In genomic region chr19:10095948-10096614, GRCh38 we compare ENCODE assay signal across 1 cellular context.
A peak's percentile ranks its signal among the peaks of the same experiment; 100 is the strongest.
TF ChIP-seq lines count a peak whose summit lies in the region.

No MANE protein-coding gene starts in this region.

TF ChIP-seq in K562, 482 proteins besides CTCF, POLR2A, EP300 and RAD21 (continues in another document):
- TF ChIP-seq ZFPM2 (CRISPR knock-in tag; IDR thresholded peaks at IDR 0.05) (peak; percentile 60; the same call in 1 of the 2 replicates), MEIS2 (IDR thresholded peaks at IDR 0.05; ENCODE audit: partially characterized antibody) (peak; percentile 91), RCOR1 (IDR thresholded peaks at IDR 0.05; ENCODE audit: borderline replicate concordance in 1 of 2, low read depth in 2 of 2, low read length in 2 of 2) (0 out of 4 replicates have a peak, but pooled peaks of 1 of the 2 experiments have one; percentile 5), MAX (CRISPR knock-in tag; IDR thresholded peaks at IDR 0.05) (peak; percentile 91), ZNF76 (CRISPR knock-in tag; IDR thresholded peaks at IDR 0.05; ENCODE audit: borderline replicate concordance) (peak; percentile 63; the same call in 1 of the 2 replicates), ZNF830 (CRISPR knock-in tag; IDR thresholded peaks at IDR 0.05) (0 out of 2 replicates have a peak, but pooled peaks have one; percentile 67), SAFB (IDR thresholded peaks at IDR 0.05; ENCODE audit: borderline replicate concordance, low read depth, low read length) (peak; percentile 88), HOMEZ (CRISPR knock-in tag; IDR thresholded peaks at IDR 0.05) (no peak), KAT7 (CRISPR knock-in tag; IDR thresholded peaks at IDR 0.05; ENCODE audit: borderline replicate concordance) (no peak), ELF1 (tag; IDR thresholded peaks at IDR 0.05) (no peak), LARP7 (IDR thresholded peaks at IDR 0.05) (no peak), POLR2B (IDR thresholded peaks at IDR 0.05; ENCODE audit: low read depth, partially characterized antibody) (peak; percentile 35), ATF6 (CRISPR knock-in tag; IDR thresholded peaks at IDR 0.05) (peak; percentile 55; the same call in 1 of the 2 replicates), ZBTB11 (CRISPR knock-in tag; IDR thresholded peaks at IDR 0.05) (peak in 1 of 3 experiments; percentile 54; a peak in 1 of 6 replicates), TAF9B (IDR thresholded peaks at IDR 0.05; ENCODE audit: partially characterized antibody) (no peak), FOXJ2 (tag; IDR thresholded peaks at IDR 0.05) (peak; percentile 11; the same call in 1 of the 2 replicates), NFE2L1 (tag; IDR thresholded peaks at IDR 0.05; ENCODE audit: borderline replicate concordance, low read depth) (no peak), ZNF324 (CRISPR knock-in tag; IDR thresholded peaks at IDR 0.05) (no peak), EP400 (IDR thresholded peaks at IDR 0.05) (peak; percentile 65; the same call in 1 of the 2 replicates), RBFOX2 (IDR thresholded peaks at IDR 0.05; ENCODE audit: low read depth, low read length) (peak; percentile 89), ADNP (tag; IDR thresholded peaks at IDR 0.05) (no peak), HNRNPLL (IDR thresholded peaks at IDR 0.05; ENCODE audit: low read depth, low read length, poor library complexity, severe bottlenecking) (peak; percentile 95), NRF1 (conservative IDR thresholded peaks at IDR 0.05 in 1 of 2, IDR thresholded peaks at IDR 0.05 in 1 of 2) (peak; percentile 95 to 96), DMBX1 (CRISPR knock-in tag; IDR thresholded peaks at IDR 0.05; ENCODE audit: borderline replicate concordance) (0 out of 2 replicates have a peak, but pooled peaks have one; percentile 26), CTBP1 (IDR thresholded peaks at IDR 0.05; ENCODE audit: borderline replicate concordance) (peak; percentile 96), CREB1 (IDR thresholded peaks at IDR 0.05) (0 out of 2 replicates have a peak, but pooled peaks have one; percentile 9), CREB1 (CRISPR knock-in tag; IDR thresholded peaks at IDR 0.05) (no peak; the same call in 1 of the 2 replicates), ZNF592 (IDR thresholded peaks at IDR 0.05) (peak; percentile 95), SREBF2 (CRISPR knock-in tag; IDR thresholded peaks at IDR 0.05) (no peak), AFF1 (IDR thresholded peaks at IDR 0.05; ENCODE audit: low read depth in 1 of 2, partially characterized antibody in 2 of 2) (no peak), ZNF395 (CRISPR knock-in tag; IDR thresholded peaks at IDR 0.05) (peak; percentile 87; the same call in 1 of the 2 replicates), RFX1 (IDR thresholded peaks at IDR 0.05) (no peak), HEY1 (CRISPR knock-in tag; IDR thresholded peaks at IDR 0.05; ENCODE audit: borderline replicate concordance) (no peak), ZNF121 (CRISPR knock-in tag; conservative IDR thresholded peaks at IDR 0.05) (no peak), ZKSCAN1 (IDR thresholded peaks at IDR 0.05; ENCODE audit: low read depth, low read length) (0 out of 2 replicates have a peak, but pooled peaks have one; percentile 10), SREBF1 (IDR thresholded peaks at IDR 0.05; ENCODE audit: borderline replicate concordance, low read depth, low read length) (no peak), FOXP1 (CRISPR knock-in tag; IDR thresholded peaks at IDR 0.05) (peak; percentile 80; the same call in 1 of the 2 replicates), KLF1 (tag; IDR thresholded peaks at IDR 0.05) (peak; percentile 83), ILK (tag; IDR thresholded peaks at IDR 0.05; ENCODE audit: borderline replicate concordance, low read depth) (no peak), ZNF740 (CRISPR knock-in tag; IDR thresholded peaks at IDR 0.05) (no peak; the same call in 1 of the 2 replicates), ZNF740 (tag; IDR thresholded peaks at IDR 0.05) (no peak), BACH1 (tag; IDR thresholded peaks at IDR 0.05) (no peak), STAG1 (CRISPR knock-in tag; IDR thresholded peaks at IDR 0.05; ENCODE audit: borderline replicate concordance) (peak; percentile 56), ZFP91 (CRISPR knock-in tag; IDR thresholded peaks at IDR 0.05) (no peak), SMAD3 (CRISPR knock-in tag; conservative IDR thresholded peaks at IDR 0.05) (no peak)
